ENCODE assay signal across 28 cellular contexts in the genomic region with DNA sequence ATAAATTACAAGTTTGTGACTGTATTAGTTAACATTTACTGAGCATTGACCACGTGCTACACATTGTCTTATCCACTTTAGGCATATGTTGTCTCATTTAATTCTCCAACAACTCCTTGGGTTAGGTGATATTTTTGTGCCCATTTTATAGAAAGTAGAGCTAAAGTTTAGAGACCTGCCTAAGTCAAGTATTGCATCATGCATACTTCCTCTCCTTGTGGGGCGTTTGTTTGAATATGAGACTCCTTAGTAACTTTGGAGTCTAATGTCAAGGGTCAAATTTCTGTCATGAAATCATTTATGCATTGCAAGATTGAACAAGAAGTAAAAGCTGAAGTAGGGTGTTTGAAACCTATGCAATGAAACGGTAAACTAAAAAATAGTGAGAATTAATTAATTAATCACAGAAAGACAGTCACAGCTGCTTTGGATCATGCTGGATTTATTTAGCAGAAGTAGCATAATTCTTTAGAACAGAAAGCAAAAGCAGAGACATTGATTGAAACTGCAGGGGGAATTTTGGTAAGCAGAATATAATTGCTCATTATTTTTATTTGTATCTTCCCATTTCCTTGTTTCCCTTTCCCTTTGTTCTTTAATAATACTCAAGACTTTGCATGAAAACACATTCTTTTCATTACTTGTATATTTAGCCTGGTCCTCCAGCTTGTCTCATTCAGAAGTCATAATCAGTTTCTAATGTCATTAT.
"Had no signal": no experiment of that assay in that cellular context is flagged by ENCODE, and none has a peak within 500 bp of the region (broad histone marks: within the 10 kb centered on the region; RNA-seq: fewer than 3 reads in every experiment).

No MANE protein-coding gene starts in this region.

- H3K36me3 ChIP-seq: adrenal gland, ascending aorta, brain microvascular endothelial cell, colonic mucosa, heart right ventricle, right atrium auricular region, tibial artery had no signal

- H3K4me1 Mint-ChIP-seq: activated B cell treated with CpG ODN at 0.5 μM for 24 hours; activated CD4-positive, alpha-beta T cell treated with anti-CD3 and anti-CD28 coated beads for 36 hours; natural killer cell had no signal

- H3K27ac ChIP-seq: adrenal gland, ascending aorta, brain microvascular endothelial cell, colonic mucosa, dorsolateral prefrontal cortex, epithelial cell of prostate, heart right ventricle, psoas muscle, right atrium auricular region, tibial artery had no signal

- H3K9me3 ChIP-seq: colonic mucosa, psoas muscle had no signal

- H3K9me3 Mint-ChIP-seq: activated T-cell treated with anti-CD3 and anti-CD28 coated beads, Interleukin-2, amount 50 U/mL, for 24 hours; activated T-helper 2 cell treated with anti-CD3 and anti-CD28 coated beads, Interferon-gamma antibody, Interleukin-2, Interleukin-4, amounts not matched to agents 10 μg/mL and 5 μg/mL and 100 μg/mL, durations not matched to agents 14 hours and 24 hours and 36 hours; natural killer cell; stimulated activated naive CD8-positive, alpha-beta T cell treated with anti-CD3 and anti-CD28 coated beads, Interleukin-15, Interleukin-2, amounts not matched to agents 100 ng/mL and 50 ng/mL, for 24 hours had no signal

- H3K4me3 ChIP-seq: adrenal gland, ascending aorta, colonic mucosa, dorsolateral prefrontal cortex, heart right ventricle, psoas muscle, right atrium auricular region, tibial artery had no signal

- H3K4me1 ChIP-seq: adrenal gland, ascending aorta, colonic mucosa, heart right ventricle, psoas muscle, right atrium auricular region, tibial artery had no signal

- H3K4me3 Mint-ChIP-seq: activated B cell treated with CpG ODN at 0.5 μM for 24 hours; activated CD4-positive, alpha-beta T cell treated with anti-CD3 and anti-CD28 coated beads for 36 hours; activated naive CD8-positive, alpha-beta T cell; activated T-cell treated with anti-CD3 and anti-CD28 coated beads, Interleukin-2, amount 50 U/mL, for 24 hours; natural killer cell; stimulated activated naive CD8-positive, alpha-beta T cell treated with anti-CD3 and anti-CD28 coated beads, Interleukin-15, Interleukin-2, amounts not matched to agents 100 ng/mL and 50 ng/mL, for 24 hours had no signal

- H3K27me3 ChIP-seq: adrenal gland, ascending aorta, brain microvascular endothelial cell, colonic mucosa, dorsolateral prefrontal cortex, heart right ventricle, right atrium auricular region, tibial artery had no signal

- H3K27me3 Mint-ChIP-seq: activated B cell treated with CpG ODN at 0.5 μM for 24 hours; activated CD4-positive, alpha-beta T cell treated with anti-CD3 and anti-CD28 coated beads for 36 hours; activated naive CD8-positive, alpha-beta T cell; stimulated activated naive CD8-positive, alpha-beta T cell treated with anti-CD3 and anti-CD28 coated beads, Interleukin-15, Interleukin-2, amounts not matched to agents 100 ng/mL and 50 ng/mL, for 24 hours had no signal

- H3K27ac Mint-ChIP-seq: activated B cell treated with CpG ODN at 0.5 μM for 24 hours; activated CD4-positive, alpha-beta T cell treated with anti-CD3 and anti-CD28 coated beads for 36 hours; activated naive CD8-positive, alpha-beta T cell; activated T-cell treated with anti-CD3 and anti-CD28 coated beads, Interleukin-2, amount 50 U/mL, for 24 hours; activated T-helper 2 cell treated with anti-CD3 and anti-CD28 coated beads, Interferon-gamma antibody, Interleukin-2, Interleukin-4, amounts not matched to agents 10 μg/mL and 5 μg/mL and 100 μg/mL, durations not matched to agents 14 hours and 24 hours and 36 hours; natural killer cell; stimulated activated naive CD8-positive, alpha-beta T cell treated with anti-CD3 and anti-CD28 coated beads, Interleukin-15, Interleukin-2, amounts not matched to agents 100 ng/mL and 50 ng/mL, for 24 hours had no signal

- DNase-seq: activated B cell treated with CpG ODN at 0.5 μM for 24 hours; activated CD4-positive, alpha-beta T cell treated with anti-CD3 and anti-CD28 coated beads for 36 hours; activated CD4-positive, alpha-beta T cell treated with anti-CD3 and anti-CD28 coated beads, Interleukin-2, amount 50 U/mL, for 4 hours; activated CD8-positive, alpha-beta memory T cell treated with anti-CD3 and anti-CD28 coated beads for 24 hours; activated CD8-positive, alpha-beta memory T cell treated with anti-CD3 and anti-CD28 coated beads, Interleukin-2, amount 50 U/mL, for 4 hours; activated naive CD4-positive, alpha-beta T cell; activated T-cell treated with anti-CD3 and anti-CD28 coated beads, Interleukin-2, amount 50 U/mL, for 24 hours; adrenal gland; brain microvascular endothelial cell; central memory CD4-positive, alpha-beta T cell; colonic mucosa; dorsolateral prefrontal cortex; heart right ventricle; islet precursor cell; left cardiac atrium; midbrain; natural killer cell; psoas muscle; stimulated activated CD4-positive, alpha-beta T cell treated with anti-CD3 and anti-CD28 coated beads, Interleukin-12 subunit alpha, Interleukin-12 subunit beta, amount 100 ng/mL, for 4 hours; substantia nigra; T1000; tibial artery had no signal

- ATAC-seq: activated CD4-positive, alpha-beta T cell treated with anti-CD3 and anti-CD28 coated beads for 36 hours; heart right ventricle; left cardiac atrium; natural killer cell; psoas muscle had no signal

- H3K36me3 Mint-ChIP-seq: activated naive CD8-positive, alpha-beta T cell; natural killer cell had no signal
